In genomic region chr6:107248147-107248546, GRCh38 we compare ENCODE assay signal across 1 cellular context.
TF ChIP-seq lines count a peak whose summit lies in the region.

No MANE protein-coding gene starts in this region.

TF ChIP-seq in WTC11, 78 proteins besides CTCF, POLR2A, EP300 and RAD21 (continued from another document):
- TF ChIP-seq MAX (CRISPR knock-in tag; IDR thresholded peaks at IDR 0.05), result no peak
- no peak for TF ChIP-seq ZNF671 (CRISPR knock-in tag; IDR thresholded peaks at IDR 0.05)
- TF ChIP-seq STAT6 (CRISPR knock-in tag; conservative IDR thresholded peaks at IDR 0.05; ENCODE audit: low read depth), result no peak
- TF ChIP-seq IRF2 (CRISPR knock-in tag; IDR thresholded peaks at IDR 0.05; ENCODE audit: borderline replicate concordance, low read depth), result no peak
